In genomic region chr1:24114753-24115152, GRCh38 we compare ENCODE assay signal across 9 cellular contexts. TPM values are rescaled to one million over a fixed set of nuclear protein-coding genes. Genes with fewer than 3 reads are reported as not detected.
"Had no signal": no experiment of that assay in that cellular context is flagged by ENCODE, and none has a peak within 500 bp of the region (broad histone marks: within the 10 kb centered on the region; RNA-seq: fewer than 3 reads in every experiment).

No MANE protein-coding gene starts in this region.

- H2AFZ ChIP-seq: GM23248 had no signal

- FAIRE-seq: H54, HTR-8/SVneo had no signal

- H3K4me2 ChIP-seq: KMS-11 had no signal

- H3K9ac ChIP-seq: GM23248, KMS-11 had no signal

- H3K27ac ChIP-seq: GM23248, KMS-11 had no signal

- DNase-seq: GM23248, H9, HCEC 1CT, Karpas-422, KBM-7 had no signal

- H3K4me3 ChIP-seq: GM23248 had no signal

RNA-seq across cellular contexts. Expression of gene MYOM3, which starts 2.8 kb away (rescaled TPM):
- polyA plus RNA-seq: IgD-negative memory B cell had no signal

RNA-seq across cellular contexts. Expression of gene IL22RA1, which starts 28.2 kb away (rescaled TPM):
- total RNA-seq: GM23248 had no signal
- polyA plus RNA-seq: IgD-negative memory B cell had no signal
